ENCODE assay signal across 8 cellular contexts in the genomic region with DNA sequence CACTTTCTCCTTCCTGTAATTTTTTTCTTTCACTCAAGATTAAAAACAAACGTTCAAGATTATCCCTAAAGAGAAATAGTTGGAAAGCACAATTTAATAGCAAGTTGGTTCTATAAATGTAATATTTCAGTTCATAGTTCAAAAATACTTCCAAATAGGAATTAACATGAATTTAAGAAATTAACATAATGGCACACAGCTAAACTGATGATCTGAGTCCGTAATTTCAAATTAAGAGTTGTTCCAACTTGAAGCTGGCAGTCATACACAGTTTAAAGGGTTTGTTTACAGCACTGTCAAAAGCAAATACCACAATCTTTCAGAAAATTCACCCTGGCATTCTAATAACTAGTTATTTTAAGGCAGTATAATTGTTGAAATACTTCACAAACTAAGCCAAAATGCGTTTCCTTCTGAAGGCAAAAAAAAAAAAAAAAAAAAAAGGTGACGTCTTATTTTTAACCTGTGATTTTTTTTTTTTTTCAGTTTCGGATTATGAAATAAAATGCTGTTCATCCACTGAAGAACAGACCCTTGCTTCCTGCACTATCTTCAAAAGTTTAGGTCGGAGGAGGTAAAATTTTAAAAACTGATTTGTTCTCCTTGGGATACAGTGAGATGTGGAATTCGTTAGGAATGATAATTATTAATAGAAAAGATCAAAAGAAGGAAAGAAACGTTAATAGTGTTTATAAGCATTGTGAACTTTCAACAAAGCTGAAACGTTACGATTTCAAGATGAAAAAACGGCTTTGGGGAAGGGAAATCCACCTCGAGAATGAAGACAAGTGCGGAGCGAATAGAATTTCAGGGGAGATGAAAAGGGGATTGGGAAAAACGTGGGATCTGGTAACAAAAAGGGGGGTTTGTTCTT. TPM values are rescaled to one million over a fixed set of nuclear protein-coding genes. Genes with fewer than 3 reads are reported as not detected.
DNase-seq lines count a peak whose midpoint lies in the region; ATAC-seq, FAIRE-seq and TF ChIP-seq lines count a peak whose summit lies in the region.

No MANE protein-coding gene starts in this region.

- WGBS in esophagus muscularis mucosa: under 1% methylated on average over 15 of the region's 15 CpGs
- 1% methylated on average over 15 of the region's 15 CpGs for WGBS in pancreas, 2 donors

- intact Hi-C loops in esophagus muscularis mucosa (cut with DNase I): loop anchor here (10.0 kb wide), 1 partner anchor 61 kb away; no protein-coding TSS in a partner anchor
- intact Hi-C loops in pancreas (cut with DNase I): no loop called here

- H3K27me3 ChIP-seq in H7 (ENCODE audit: control insufficient read depth, insufficient read depth, low read length) (no peaks in the 10 kb centered on the region), SJSA1 (replicated peaks) (no peaks in the 10 kb centered on the region), esophagus muscularis mucosa (no peaks in the 10 kb centered on the region), pancreas (no peaks in the 10 kb centered on the region)

- TF ChIP-seq POLR2A in esophagus muscularis mucosa (IDR thresholded peaks at IDR 0.05; ENCODE audit: low read depth): no peak

- peak overlapping the region; percentile 96 for H3K27ac ChIP-seq in SJSA1
- H3K27ac ChIP-seq in esophagus muscularis mucosa (replicated peaks in 1 of 4): peak overlapping the region; percentile 97 to 100 (median 99)
- peak overlapping the region; percentile 98 to 100 (median 99) for H3K27ac ChIP-seq in pancreas

- no peak for TF ChIP-seq EP300 in esophagus muscularis mucosa (IDR thresholded peaks at IDR 0.05)

- peak overlapping the region; percentile 68 for H3K4me3 ChIP-seq in H7 (ENCODE audit: insufficient read depth, low read depth, low read length)
- peak overlapping the region; percentile 86 for H3K4me3 ChIP-seq in SJSA1
- peak overlapping the region; percentile 81 to 93 (median 86) for H3K4me3 ChIP-seq in esophagus muscularis mucosa
- H3K4me3 ChIP-seq in pancreas: peak overlapping the region; percentile 71 to 93 (median 78)

- TF ChIP-seq CTCF in esophagus muscularis mucosa (IDR thresholded peaks at IDR 0.05) (no peak), pancreas (IDR thresholded peaks at IDR 0.05) (no peak)

- DNase-seq in H7 (no peak), SJSA1 (ENCODE audit: low read depth in 1 of 2, low spot score in 2 of 2) (peak in 1 of 2 experiments; percentile 40), esophagus muscularis mucosa (ENCODE audit: extremely low spot score) (no peak), pancreas (no peak), NCI-H82 treated with DMSO at 0.1 percent for 48 hours (lab: John Stamatoyannopoulos, UW; ENCODE audit: unreplicated experiment) (no peak)
- no peak for DNase-seq in stimulated activated CD4-positive, alpha-beta T cell treated with anti-CD3 and anti-CD28 coated beads, Interleukin-2, amount 100 ng/mL, for 24 hours

- H3K4me1 ChIP-seq in SJSA1 (replicated peaks) (peaks cover 20% of the 10 kb centered on the region), esophagus muscularis mucosa (peaks cover 25 to 54% (median 52%) of the 10 kb centered on the region in 4 donors), pancreas (peaks cover 10 to 27% (median 17%) of the 10 kb centered on the region in 3 donors)

- H3K36me3 ChIP-seq in H7 (replicated peaks; ENCODE audit: control insufficient read depth, insufficient read depth, low read length) (no peaks in the 10 kb centered on the region), SJSA1 (peaks cover 10% of the 10 kb centered on the region), esophagus muscularis mucosa (no peaks in the 10 kb centered on the region), pancreas (no peaks in the 10 kb centered on the region)

- no peak for ATAC-seq in pancreas
- ATAC-seq in GM18498 (IDR thresholded peaks at IDR 0.05; ENCODE audit: unreplicated experiment): no peak
- no peak for ATAC-seq in GM19397 (IDR thresholded peaks at IDR 0.05; ENCODE audit: unreplicated experiment)

- FAIRE-seq in pancreas (lab: Jason Lieb, UNC): no peak

- H3K9me3 ChIP-seq in SJSA1 (replicated peaks) (no peaks in the 10 kb centered on the region), esophagus muscularis mucosa (no peaks in the 10 kb centered on the region), pancreas (no peaks in the 10 kb centered on the region)

RNA-seq across cellular contexts. Expression of a gene that starts 0.9 kb away (rescaled TPM):
- 7.8 and 13.4 TPM in 2 replicates for total RNA-seq in H7 (2014; rRNA removed; shearing (Covaris generic))
- 192 and 196 TPM in 2 replicates for total RNA-seq in SJSA1 (2014; rRNA removed; shearing (Covaris generic))
- total RNA-seq in esophagus muscularis mucosa (100 to 1,000 TPM; 384 to 561 (median 517) TPM), pancreas (100 to 1,000 TPM in 2 of 6 donors, 10 to 100 TPM in 4; 46.6 to 165 (median 74.3) TPM)
- 10 to 100 TPM; 14.5 to 21.1 TPM for polyA plus RNA-seq in pancreas
